In the genomic region with DNA sequence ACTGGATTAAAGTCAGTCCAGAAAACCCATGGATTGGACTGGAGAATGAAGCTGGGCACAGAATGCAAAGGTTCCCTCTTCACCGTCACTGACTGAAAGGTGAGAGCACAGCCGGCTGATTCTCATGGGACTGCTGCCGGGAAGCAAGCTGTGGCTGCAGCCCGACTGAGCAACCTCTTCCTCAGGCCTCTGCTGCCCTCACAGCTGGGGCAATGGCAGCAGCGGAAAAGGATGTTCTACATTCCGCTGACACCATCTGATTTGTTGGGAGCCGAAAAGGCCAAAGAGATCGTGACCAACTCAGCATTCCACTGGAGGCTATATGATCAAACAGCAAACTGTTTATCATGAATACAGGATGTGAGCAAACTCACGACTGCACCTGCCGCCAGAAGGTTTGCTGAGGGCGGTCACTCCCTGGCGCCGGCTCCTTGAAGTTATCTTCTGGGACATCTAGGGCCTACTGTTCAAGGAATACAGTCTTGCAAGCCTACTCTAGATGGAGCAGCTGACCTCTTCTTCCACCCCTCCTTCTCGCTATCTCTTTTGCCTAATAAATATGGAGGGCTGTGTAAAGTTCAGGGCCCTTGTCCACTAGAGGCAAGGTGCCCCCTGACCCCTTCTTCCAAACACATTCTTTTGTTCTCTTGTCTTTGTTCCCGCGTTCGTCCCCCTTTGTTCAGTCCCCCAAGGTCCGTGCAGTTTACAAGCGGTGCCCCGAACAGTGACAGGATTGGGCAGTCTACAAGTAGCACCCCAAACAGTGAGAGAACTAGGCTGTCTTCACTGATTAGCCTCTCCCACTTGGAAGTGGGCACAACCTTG, we compare ENCODE assay signal across 24 cellular contexts. TPM values are rescaled to one million over a fixed set of nuclear protein-coding genes. Genes with fewer than 3 reads are reported as not detected.
DNase-seq lines count a peak whose midpoint lies in the region; TF ChIP-seq lines count a peak whose summit lies in the region.
"Had no signal": no experiment of that assay in that cellular context is flagged by ENCODE, and none has a peak within 500 bp of the region (broad histone marks: within the 10 kb centered on the region; RNA-seq: fewer than 3 reads in every experiment).

No MANE protein-coding gene starts in this region.

- H3K4me3 Mint-ChIP-seq in T-helper 1 cell treated with Interleukin-12 subunit alpha and Interleukin-12 subunit beta and Interleukin-4 antibody, amounts not matched to agents 30 μg/mL and 1 μg/mL, for 36 hours, result peak overlapping the region; percentile 10
- H3K4me3 Mint-ChIP-seq: activated naive CD4-positive, alpha-beta T cell treated with anti-CD3 and anti-CD28 coated beads for 36 hours; GM23338; nephron had no signal

- H3K9me3 ChIP-seq in DOHH2 (ENCODE audit: control insufficient read depth, insufficient read depth, low read length), result no peaks in the 10 kb centered on the region
- no peaks in the 10 kb centered on the region for H3K9me3 ChIP-seq in mononuclear cell (ENCODE audit: low read depth, low read length)
- H3K9me3 ChIP-seq in hepatocyte (ENCODE audit: low read depth), result no peaks in the 10 kb centered on the region
- H3K9me3 ChIP-seq: esophagus squamous epithelium had no signal

- H3K27me3 ChIP-seq in DOHH2 (ENCODE audit: control insufficient read depth, low read length), result peaks cover 27% of the 10 kb centered on the region
- peaks cover 22% of the 10 kb centered on the region for H3K27me3 ChIP-seq in mononuclear cell (ENCODE audit: insufficient read depth, low read length)
- H3K27me3 ChIP-seq in hepatocyte, result no peaks in the 10 kb centered on the region

- H3K27ac Mint-ChIP-seq in T-helper 1 cell treated with Interleukin-12 subunit alpha and Interleukin-12 subunit beta and Interleukin-4 antibody, amounts not matched to agents 30 μg/mL and 1 μg/mL, for 36 hours, result no peak overlapping the region
- H3K27ac Mint-ChIP-seq: activated naive CD4-positive, alpha-beta T cell treated with anti-CD3 and anti-CD28 coated beads for 36 hours; GM23338; nephron had no signal

- DNase-seq in T-helper 1 cell (no peak), RPMI8226 (peak; percentile 66), NCI-H82 (lab: John Stamatoyannopoulos, UW) (no peak), middle frontal gyrus (ENCODE audit: extremely low spot score, low spot score) (no peak), hepatocyte (ENCODE audit: low spot score) (no peak)
- DNase-seq: activated CD4-positive, alpha-beta T cell treated with anti-CD3 and anti-CD28 coated beads, Interleukin-2, amount 50 U/mL, for 4 hours; activated naive CD4-positive, alpha-beta T cell treated with anti-CD3 and anti-CD28 coated beads for 36 hours; activated T-cell treated with anti-CD3 and anti-CD28 coated beads, Interleukin-2, amount 50 U/mL, for 48 hours; C1 segment of cervical spinal cord; DMS 273 treated with DMSO at 0.1 percent for 48 hours; effector memory CD4-positive, alpha-beta T cell; esophagus squamous epithelium; left cardiac atrium; mesenchymal stem cell; NCI-H524; stimulated activated naive CD4-positive, alpha-beta T cell had no signal

- H3K4me3 ChIP-seq in DOHH2 (ENCODE audit: low read length) (no peak overlapping the region), mononuclear cell (ENCODE audit: low read length) (peak overlapping the region; percentile 23), hepatocyte (no peak overlapping the region)
- H3K4me3 ChIP-seq: A549, esophagus squamous epithelium, GM23338 had no signal

- H3K4me1 Mint-ChIP-seq in T-helper 1 cell treated with Interleukin-12 subunit alpha and Interleukin-12 subunit beta and Interleukin-4 antibody, amounts not matched to agents 30 μg/mL and 1 μg/mL, for 36 hours (ENCODE audit: low read depth), result peaks cover 24% of the 10 kb centered on the region
- H3K4me1 Mint-ChIP-seq: nephron had no signal

- no peak overlapping the region for H2AFZ ChIP-seq in hepatocyte
- H2AFZ ChIP-seq: GM23338 had no signal

- WGBS in hepatocyte (ENCODE audit: low lambda C conversion rate, missing lambda C conversion rate), result 82% methylated on average over 20 of the region's 20 CpGs

- H3K36me3 Mint-ChIP-seq in T-helper 1 cell treated with Interleukin-12 subunit alpha and Interleukin-12 subunit beta and Interleukin-4 antibody, amounts not matched to agents 30 μg/mL and 1 μg/mL, for 36 hours (ENCODE audit: low read depth), result no peaks in the 10 kb centered on the region

- no peaks in the 10 kb centered on the region for H3F3A ChIP-seq in DOHH2 (ENCODE audit: control insufficient read depth, insufficient read depth)

- H3K27me3 Mint-ChIP-seq in T-helper 1 cell treated with Interleukin-12 subunit alpha and Interleukin-12 subunit beta and Interleukin-4 antibody, amounts not matched to agents 30 μg/mL and 1 μg/mL, for 36 hours (ENCODE audit: low read depth), result peaks cover 22% of the 10 kb centered on the region

- H3K27ac ChIP-seq in DOHH2 (ENCODE audit: low read depth, low read length) (no peak overlapping the region), hepatocyte (no peak overlapping the region)
- H3K27ac ChIP-seq: A549, esophagus squamous epithelium had no signal

- TF ChIP-seq CTCF in DOHH2 (IDR thresholded peaks at IDR 0.05; ENCODE audit: low read depth, low read length, poor library complexity, severe bottlenecking), result no peak
- no peak for TF ChIP-seq CTCF in hepatocyte (IDR thresholded peaks at IDR 0.05; ENCODE audit: poor library complexity)

- H3K9me3 Mint-ChIP-seq in T-helper 1 cell treated with Interleukin-12 subunit alpha and Interleukin-12 subunit beta and Interleukin-4 antibody, amounts not matched to agents 30 μg/mL and 1 μg/mL, for 36 hours, result no peaks in the 10 kb centered on the region

- H3K4me1 ChIP-seq in DOHH2 (ENCODE audit: control insufficient read depth, low read length) (peaks cover 27% of the 10 kb centered on the region), mononuclear cell (ENCODE audit: insufficient read depth, low read length) (peaks cover 65% of the 10 kb centered on the region), hepatocyte (ENCODE audit: insufficient read depth) (no peaks in the 10 kb centered on the region)
- H3K4me1 ChIP-seq: A549, esophagus squamous epithelium had no signal

- H3K9me2 ChIP-seq in DOHH2 (replicated peaks; ENCODE audit: control insufficient read depth, low read length) (no peaks in the 10 kb centered on the region), hepatocyte (replicated peaks; ENCODE audit: insufficient read depth) (no peaks in the 10 kb centered on the region)

- no peaks in the 10 kb centered on the region for H3K79me2 ChIP-seq in DOHH2 (ENCODE audit: control insufficient read depth, low read length)
- H3K79me2 ChIP-seq in hepatocyte, result no peaks in the 10 kb centered on the region

- peak overlapping the region; percentile 16; the same call in 1 of the 2 replicates for H3K4me2 ChIP-seq in DOHH2 (ENCODE audit: low read length)
- H3K4me2 ChIP-seq in hepatocyte, result no peak overlapping the region
- H3K4me2 ChIP-seq: A549, GM23338 had no signal

- no peaks in the 10 kb centered on the region for H4K20me1 ChIP-seq in DOHH2 (ENCODE audit: control insufficient read depth, insufficient read depth, low read depth, low read length)
- no peaks in the 10 kb centered on the region for H4K20me1 ChIP-seq in hepatocyte (ENCODE audit: insufficient read depth, poor library complexity, severe bottlenecking)

- H3K36me3 ChIP-seq in DOHH2 (ENCODE audit: control insufficient read depth, low read length) (no peaks in the 10 kb centered on the region), hepatocyte (replicated peaks; ENCODE audit: insufficient read depth, low read depth) (no peaks in the 10 kb centered on the region)
- H3K36me3 ChIP-seq: esophagus squamous epithelium had no signal

RNA-seq across cellular contexts. Expression of gene SIGLEC6, which starts 19.6 kb away (rescaled TPM):
- total RNA-seq in mononuclear cell, result 0.84 TPM
- total RNA-seq in hepatocyte, result not detected in 2 replicates
- not detected in 2 replicates for polyA plus RNA-seq in hepatocyte
- total RNA-seq: activated naive CD4-positive, alpha-beta T cell treated with anti-CD3 and anti-CD28 coated beads for 36 hours; cerebellum had no signal
- polyA plus RNA-seq: A549, GM23338 had no signal

RNA-seq across cellular contexts. Expression of gene ZNF175, which starts 20.0 kb away (rescaled TPM):
- total RNA-seq in mononuclear cell (0.73 TPM), hepatocyte (3.9 and 4.1 TPM in 2 replicates)
- polyA plus RNA-seq in hepatocyte, result 0.67 and 1.1 TPM in 2 replicates

RNA-seq across cellular contexts. Expression of gene SIGLEC12, which starts 49.5 kb away (rescaled TPM):
- total RNA-seq in mononuclear cell (not detected), hepatocyte (not detected in 2 replicates)
- polyA plus RNA-seq in hepatocyte, result 0.11 and 0.29 TPM in 2 replicates
- total RNA-seq: activated naive CD4-positive, alpha-beta T cell treated with anti-CD3 and anti-CD28 coated beads for 36 hours; GM23338; sciatic nerve had no signal
- polyA plus RNA-seq: A549, GM23338 had no signal
